Comparison of ENCODE assay signal across 1 cellular context in genomic region chr3:64278631-64279030, GRCh38.
TF ChIP-seq lines count a peak whose summit lies in the region.

No MANE protein-coding gene starts in this region.

TF ChIP-seq in GM23338, 12 proteins besides CTCF, POLR2A, EP300 and RAD21 (continued from another document):
- no peak for TF ChIP-seq ZNF462 (CRISPR knock-in tag; IDR thresholded peaks at IDR 0.05)
- no peak for TF ChIP-seq STAT1 (IDR thresholded peaks at IDR 0.05; ENCODE audit: unreplicated experiment)
- no peak for TF ChIP-seq CREB1 (CRISPR knock-in tag; IDR thresholded peaks at IDR 0.05; ENCODE audit: low read depth)
- TF ChIP-seq EZH2 (IDR thresholded peaks at IDR 0.05; ENCODE audit: low read depth, unreplicated experiment) = no peak
- TF ChIP-seq JUNB (IDR thresholded peaks at IDR 0.05; ENCODE audit: unreplicated experiment) = no peak
- no peak for TF ChIP-seq ETS1 (IDR thresholded peaks at IDR 0.05)
- TF ChIP-seq NANOG (IDR thresholded peaks at IDR 0.05; ENCODE audit: borderline replicate concordance) = no peak
- TF ChIP-seq ZNF114 (CRISPR knock-in tag; IDR thresholded peaks at IDR 0.05) = no peak
- no peak for TF ChIP-seq ZNF331 (CRISPR knock-in tag; IDR thresholded peaks at IDR 0.05; ENCODE audit: low read depth)
- TF ChIP-seq POLR2AphosphoS5 (IDR thresholded peaks at IDR 0.05; ENCODE audit: low read depth) = no peak
- no peak for TF ChIP-seq REST (IDR thresholded peaks at IDR 0.05; ENCODE audit: unreplicated experiment)
